20 cellular contexts compared by ENCODE assay signal in genomic region chr2:45007356-45007755, GRCh38. TPM values are rescaled to one million over a fixed set of nuclear protein-coding genes. Genes with fewer than 3 reads are reported as not detected.
DNase-seq lines count a peak whose midpoint lies in the region; ATAC-seq and TF ChIP-seq lines count a peak whose summit lies in the region.
"Had no signal": no experiment of that assay in that cellular context is flagged by ENCODE, and none has a peak within 500 bp of the region (broad histone marks: within the 10 kb centered on the region; RNA-seq: fewer than 3 reads in every experiment).

No MANE protein-coding gene starts in this region.

- H3K9me3 ChIP-seq in SK-N-SH (no peaks in the 10 kb centered on the region), subcutaneous abdominal adipose tissue (ENCODE audit: control insufficient read depth in 5 of 5, low read length in 5 of 5) (no peaks in the 10 kb centered on the region)
- H3K9me3 ChIP-seq: thyroid gland had no signal

- H3K4me1 Mint-ChIP-seq in natural killer cell: peaks cover 11 to 29% of the 10 kb centered on the region in 2 donors

- H3K4me3 ChIP-seq in SK-N-SH (ENCODE audit: low read depth in 2 of 2, low read length in 1 of 2) (no peak overlapping the region), coronary artery (peak overlapping the region; percentile 84), subcutaneous abdominal adipose tissue (ENCODE audit: low read depth in 1 of 5, low read length in 5 of 5) (peak overlapping the region in 3 of 5 donors; percentile 64 to 76 (median 67))
- H3K4me3 ChIP-seq: BLaER1 treated with 17β-estradiol and CSF1 and Interleukin-3, amounts not matched to agents 10 nM and 100 nM; thyroid gland had no signal

- CTCF ChIA-PET in SK-N-SH (lab: Yijun Ruan, JAX): interaction anchor here (1.7 to 8.5 kb wide), 4 partner anchors 20 to 487 kb away, joined by 4 to 112 read pairs (median 54); no protein-coding TSS in a partner anchor

- H3K9me2 ChIP-seq in SK-N-SH: no peaks in the 10 kb centered on the region

- H3K36me3 ChIP-seq in SK-N-SH (replicated peaks in 1 of 2; ENCODE audit: control insufficient read depth in 1 of 2, insufficient read depth in 2 of 2, low read length in 1 of 2): no peaks in the 10 kb centered on the region
- H3K36me3 ChIP-seq in subcutaneous abdominal adipose tissue (ENCODE audit: control insufficient read depth in 5 of 5, insufficient read depth in 5 of 5, low read length in 5 of 5): peaks cover 0 to 11% (median 5%) of the 10 kb centered on the region in 5 donors
- H3K36me3 ChIP-seq: thyroid gland had no signal

- H4K20me1 ChIP-seq in SK-N-SH (ENCODE audit: insufficient read depth): no peaks in the 10 kb centered on the region
- H4K20me1 ChIP-seq: BLaER1 treated with 17β-estradiol and CSF1 and Interleukin-3, amounts not matched to agents 10 nM and 100 nM had no signal

- no peaks in the 10 kb centered on the region for H3K9me3 Mint-ChIP-seq in natural killer cell
- H3K9me3 Mint-ChIP-seq: activated naive CD4-positive, alpha-beta T cell treated with anti-CD3 and anti-CD28 coated beads for 36 hours had no signal

- H3K4me1 ChIP-seq in SK-N-SH (ENCODE audit: control insufficient read depth in 1 of 2, insufficient read depth in 2 of 2, low read depth in 1 of 2, low read length in 1 of 2) (peaks cover 0 to 12% of the 10 kb centered on the region in 2 experiments; a peak in 1 of 4 replicates), subcutaneous abdominal adipose tissue (ENCODE audit: control insufficient read depth in 5 of 5, insufficient read depth in 5 of 5, low read length in 5 of 5) (peaks cover 7 to 72% (median 53%) of the 10 kb centered on the region in 5 donors)
- H3K4me1 ChIP-seq: BLaER1 treated with 17β-estradiol and CSF1 and Interleukin-3, amounts not matched to agents 10 nM and 100 nM had no signal

- H3K4me3 Mint-ChIP-seq in natural killer cell: peak overlapping the region; percentile 28
- H3K4me3 Mint-ChIP-seq: activated naive CD4-positive, alpha-beta T cell treated with anti-CD3 and anti-CD28 coated beads for 36 hours had no signal

- 77% methylated on average over 2 of the region's 2 CpGs for WGBS in SK-N-SH (ENCODE audit: low lambda C conversion rate)

- H3K27ac ChIP-seq in SK-N-SH (ENCODE audit: low read depth in 2 of 2, low read length in 1 of 2) (no peak overlapping the region), coronary artery (no peak overlapping the region), subcutaneous abdominal adipose tissue (ENCODE audit: low read depth, low read length) (no peak overlapping the region)
- H3K27ac ChIP-seq: BLaER1 treated with 17β-estradiol and CSF1 and Interleukin-3, amounts not matched to agents 10 nM and 100 nM; thyroid gland had no signal

- H3K36me3 Mint-ChIP-seq in natural killer cell: no peaks in the 10 kb centered on the region

- H3K27me3 Mint-ChIP-seq in natural killer cell (ENCODE audit: low read depth in 2 of 2): peaks cover 63 to 69% of the 10 kb centered on the region in 2 donors

- TF ChIP-seq RAD21 in SK-N-SH (IDR thresholded peaks at IDR 0.05; ENCODE audit: low read length): no peak

- intact Hi-C loops in natural killer cell (cut with micrococcal nuclease): no loop called here

- TF ChIP-seq CTCF in SK-N-SH (IDR thresholded peaks at IDR 0.05): no peak
- no peak for TF ChIP-seq CTCF in coronary artery (IDR thresholded peaks at IDR 0.05)
- TF ChIP-seq CTCF in natural killer cell (IDR thresholded peaks at IDR 0.05): no peak

- DNase-seq in SK-N-SH: no peak
- no peak for DNase-seq in coronary artery (ENCODE audit: low spot score)
- DNase-seq in natural killer cell: no peak
- DNase-seq in HPDE6-E6E7 (ENCODE audit: extremely low spot score): no peak
- DNase-seq: activated naive CD4-positive, alpha-beta T cell treated with anti-CD3 and anti-CD28 coated beads for 36 hours; GDM1; left ventricle myocardium superior; MM.1S; NCI-H187; T-helper 1 cell; thyroid gland had no signal

- POLR2A ChIA-PET in SK-N-SH (lab: Yijun Ruan, JAX): no interaction called here

- H3F3A ChIP-seq in SK-N-SH (replicated peaks; ENCODE audit: insufficient read depth): no peaks in the 10 kb centered on the region

- no peak overlapping the region for H2AFZ ChIP-seq in SK-N-SH (ENCODE audit: low read depth)
- H2AFZ ChIP-seq: GM23338 had no signal

- no peaks in the 10 kb centered on the region for H3K27me3 ChIP-seq in SK-N-SH (ENCODE audit: insufficient read depth)
- peaks cover 19 to 66% (median 49%) of the 10 kb centered on the region in 5 donors for H3K27me3 ChIP-seq in subcutaneous abdominal adipose tissue (ENCODE audit: control insufficient read depth in 5 of 5, insufficient read depth in 4 of 5, low read length in 5 of 5)

- no peaks in the 10 kb centered on the region for H3K79me2 ChIP-seq in SK-N-SH (ENCODE audit: insufficient read depth)

- no peak overlapping the region for H3K27ac Mint-ChIP-seq in natural killer cell
- H3K27ac Mint-ChIP-seq: activated naive CD4-positive, alpha-beta T cell treated with anti-CD3 and anti-CD28 coated beads for 36 hours; GM23338 had no signal

- no peak for TF ChIP-seq EP300 in SK-N-SH (IDR thresholded peaks at IDR 0.05; ENCODE audit: borderline replicate concordance in 1 of 2, low read depth in 1 of 2, low read length in 1 of 2)

- peak overlapping the region; percentile 45; the same call in 1 of the 2 replicates for H3K4me2 ChIP-seq in SK-N-SH
- H3K4me2 ChIP-seq: BLaER1 treated with 17β-estradiol and CSF1 and Interleukin-3, amounts not matched to agents 10 nM and 100 nM had no signal

- ATAC-seq in SK-N-SH treated with all-trans-retinoic acid at 6 μM for 48 hours: no peak
- no peak for ATAC-seq in natural killer cell
- ATAC-seq in GM21423 (IDR thresholded peaks at IDR 0.05; ENCODE audit: unreplicated experiment): no peak
- ATAC-seq in GM21825 (IDR thresholded peaks at IDR 0.05; ENCODE audit: unreplicated experiment): no peak
- ATAC-seq: GM23338, left ventricle myocardium superior, Right ventricle myocardium inferior had no signal

- H3K9ac ChIP-seq in SK-N-SH (no peak overlapping the region), subcutaneous abdominal adipose tissue (ENCODE audit: low read length in 5 of 5) (peak overlapping the region in 1 of 5 donors; percentile 25)
- H3K9ac ChIP-seq: BLaER1 treated with 17β-estradiol and CSF1 and Interleukin-3, amounts not matched to agents 10 nM and 100 nM had no signal

TF ChIP-seq in SK-N-SH, 30 proteins besides CTCF, POLR2A, EP300 and RAD21 (continues in another document):
- TF ChIP-seq IRF3 (IDR thresholded peaks at IDR 0.05; ENCODE audit: low read depth, low read length): no peak
- no peak for TF ChIP-seq GATA2 (CRISPR knock-in tag; IDR thresholded peaks at IDR 0.05)
- TF ChIP-seq NRF1 (IDR thresholded peaks at IDR 0.05; ENCODE audit: low read depth, low read length): no peak
- TF ChIP-seq EZH2phosphoT487 (IDR thresholded peaks at IDR 0.05; ENCODE audit: borderline replicate concordance, low read depth): no peak
- no peak for TF ChIP-seq MAX (IDR thresholded peaks at IDR 0.05; ENCODE audit: low read depth)
- no peak for TF ChIP-seq TCF12 (IDR thresholded peaks at IDR 0.05)
- TF ChIP-seq FOSL2 (IDR thresholded peaks at IDR 0.05; ENCODE audit: borderline replicate concordance, low read depth): no peak
- no peak for TF ChIP-seq GABPA (IDR thresholded peaks at IDR 0.05; ENCODE audit: low read depth)

TF ChIP-seq in SK-N-SH treated with all-trans-retinoic acid at 6 μM for 48 hours, 23 proteins besides CTCF, POLR2A, EP300 and RAD21 (continues in another document):
- TF ChIP-seq ESRRG (CRISPR knock-in tag; IDR thresholded peaks at IDR 0.05) (no peak), CSDC2 (CRISPR knock-in tag; IDR thresholded peaks at IDR 0.05) (no peak), ZFP30 (CRISPR knock-in tag; IDR thresholded peaks at IDR 0.05) (no peak), POU6F1 (CRISPR knock-in tag; IDR thresholded peaks at IDR 0.05; ENCODE audit: borderline replicate concordance, low read depth) (no peak), TSHZ2 (CRISPR knock-in tag; IDR thresholded peaks at IDR 0.05) (no peak)

RNA-seq across cellular contexts. Expression of gene SIX2, which starts 1.9 kb away (rescaled TPM):
- 0.45 and 0.76 TPM in 2 replicates for polyA plus RNA-seq in SK-N-SH (2012; rRNA removed)
- polyA plus RNA-seq in SK-N-SH (2012; cell fraction: cytosol; rRNA removed): 0.44 and 0.45 TPM in 2 replicates
- 0.24 and 0.27 TPM in 2 replicates for polyA plus RNA-seq in SK-N-SH (2012; cell fraction: nucleus; rRNA removed)
- total RNA-seq in natural killer cell: not detected
- total RNA-seq: A172; activated naive CD4-positive, alpha-beta T cell treated with anti-CD3 and anti-CD28 coated beads for 36 hours; dermis microvascular lymphatic vessel endothelial cell had no signal

Comparison
In these comparisons a context has a peak if more than half of its experiments do, and no peak if none do; other contexts are left out.
1. H3K4me3 ChIP-seq: peak in coronary artery (single experiment) and subcutaneous abdominal adipose tissue (3 of 5); none in SK-N-SH (0 of 2).